ENCODE assay signal across 14 cellular contexts in genomic region chr3:13314877-13315276, GRCh38.
A peak's percentile ranks its signal among the peaks of the same experiment; 100 is the strongest.
DNase-seq lines count a peak whose midpoint lies in the region; ATAC-seq, FAIRE-seq and TF ChIP-seq lines count a peak whose summit lies in the region.
"Had no signal": no experiment of that assay in that cellular context is flagged by ENCODE, and none has a peak within 500 bp of the region (broad histone marks: within the 10 kb centered on the region; RNA-seq: fewer than 3 reads in every experiment).

No MANE protein-coding gene starts in this region.

- FAIRE-seq in bronchial epithelial cell (lab: Jason Lieb, UNC): peak; percentile 55
- FAIRE-seq: A204.1 had no signal

- H3K27ac ChIP-seq in uterus: no peak overlapping the region

- no peaks in the 10 kb centered on the region for H3K4me1 ChIP-seq in uterus
- H3K4me1 ChIP-seq: BE2C had no signal

- peaks cover 12 to 21% of the 10 kb centered on the region in 2 donors for H3K36me3 Mint-ChIP-seq in activated naive CD4-positive, alpha-beta T cell treated with anti-CD3 and anti-CD28 coated beads, Interleukin-2, amount 50 U/mL, for 72 hours
- peaks cover 89% of the 10 kb centered on the region for H3K36me3 Mint-ChIP-seq in stimulated activated effector memory CD8-positive, alpha-beta T cell treated with anti-CD3 and anti-CD28 coated beads, Interleukin-12 subunit alpha, Interleukin-12 subunit beta, amount 100 ng/mL, for 72 hours

- H3K36me3 ChIP-seq in bronchial epithelial cell (ENCODE audit: control insufficient read depth, insufficient read depth, low read length) (no peaks in the 10 kb centered on the region), uterus (no peaks in the 10 kb centered on the region)

- TF ChIP-seq CTCF in bronchial epithelial cell (IDR thresholded peaks at IDR 0.05; ENCODE audit: insufficient read depth, low read length, severe bottlenecking): no peak
- no peak for TF ChIP-seq CTCF in uterus (IDR thresholded peaks at IDR 0.05)

- no peak for ATAC-seq in activated naive CD4-positive, alpha-beta T cell treated with anti-CD3 and anti-CD28 coated beads, Interleukin-2, amount 50 U/mL, for 72 hours
- ATAC-seq in stimulated activated effector memory CD8-positive, alpha-beta T cell treated with anti-CD3 and anti-CD28 coated beads, Interleukin-12 subunit alpha, Interleukin-12 subunit beta, amount 100 ng/mL, for 72 hours: no peak
- ATAC-seq in GM18873 (IDR thresholded peaks at IDR 0.05; ENCODE audit: low FRiP score, unreplicated experiment) (no peak), HG02970 (IDR thresholded peaks at IDR 0.05; ENCODE audit: low FRiP score, unreplicated experiment) (no peak)

- no peak for DNase-seq in activated naive CD4-positive, alpha-beta T cell treated with anti-CD3 and anti-CD28 coated beads, Interleukin-2, amount 50 U/mL, for 72 hours (ENCODE audit: low spot score in 2 of 2)
- no peak for DNase-seq in activated naive CD4-positive, alpha-beta T cell (lab: John Stamatoyannopoulos, UW)
- DNase-seq in bronchial epithelial cell (ENCODE audit: low read depth) (no peak), uterus (no peak)
- no peak for DNase-seq in stimulated activated effector memory CD8-positive, alpha-beta T cell treated with anti-CD3 and anti-CD28 coated beads, Interleukin-12 subunit alpha, Interleukin-12 subunit beta, amount 100 ng/mL, for 72 hours (ENCODE audit: low spot score in 2 of 2)
- DNase-seq: BE2C, DMS53, HCEC 1CT, HFFc6 had no signal

- no peak overlapping the region for H3K4me3 Mint-ChIP-seq in stimulated activated effector memory CD8-positive, alpha-beta T cell treated with anti-CD3 and anti-CD28 coated beads, Interleukin-12 subunit alpha, Interleukin-12 subunit beta, amount 100 ng/mL, for 72 hours
- H3K4me3 Mint-ChIP-seq: HFFc6, IgD-negative memory B cell had no signal

- H3K4me3 ChIP-seq in bronchial epithelial cell (ENCODE audit: low read depth, low read length) (no peak overlapping the region), uterus (no peak overlapping the region)

- intact Hi-C loops in uterus (cut with DNase I; ENCODE audit: low total_unique reads): no loop called here

- no peak for TF ChIP-seq RAD21 in Ishikawa (IDR thresholded peaks at IDR 0.05; ENCODE audit: low read depth)

- no peak for TF ChIP-seq POLR2A in uterus (IDR thresholded peaks at IDR 0.05)

- no peak for TF ChIP-seq EP300 in Ishikawa (IDR thresholded peaks at IDR 0.05; ENCODE audit: borderline replicate concordance)

- peak overlapping the region; percentile 70 to 90 for H3K27ac Mint-ChIP-seq in activated naive CD4-positive, alpha-beta T cell treated with anti-CD3 and anti-CD28 coated beads, Interleukin-2, amount 50 U/mL, for 72 hours
- H3K27ac Mint-ChIP-seq in stimulated activated effector memory CD8-positive, alpha-beta T cell treated with anti-CD3 and anti-CD28 coated beads, Interleukin-12 subunit alpha, Interleukin-12 subunit beta, amount 100 ng/mL, for 72 hours: peak overlapping the region; percentile 56
- H3K27ac Mint-ChIP-seq: HFFc6 had no signal

- no peaks in the 10 kb centered on the region for H3K27me3 ChIP-seq in bronchial epithelial cell (ENCODE audit: control insufficient read depth, insufficient read depth, low read length)
- no peaks in the 10 kb centered on the region for H3K27me3 ChIP-seq in uterus
- H3K27me3 ChIP-seq: BE2C had no signal

- no peaks in the 10 kb centered on the region for H3K9me3 ChIP-seq in uterus
- H3K9me3 ChIP-seq: BE2C had no signal

- H3K4me1 Mint-ChIP-seq in stimulated activated effector memory CD8-positive, alpha-beta T cell treated with anti-CD3 and anti-CD28 coated beads, Interleukin-12 subunit alpha, Interleukin-12 subunit beta, amount 100 ng/mL, for 72 hours: peaks cover 4% of the 10 kb centered on the region

- no peaks in the 10 kb centered on the region for H3K9me3 Mint-ChIP-seq in activated naive CD4-positive, alpha-beta T cell treated with anti-CD3 and anti-CD28 coated beads, Interleukin-2, amount 50 U/mL, for 72 hours
- H3K9me3 Mint-ChIP-seq in stimulated activated effector memory CD8-positive, alpha-beta T cell treated with anti-CD3 and anti-CD28 coated beads, Interleukin-12 subunit alpha, Interleukin-12 subunit beta, amount 100 ng/mL, for 72 hours: no peaks in the 10 kb centered on the region
- H3K9me3 Mint-ChIP-seq: HFFc6, IgD-negative memory B cell had no signal

TF ChIP-seq in Ishikawa, 13 proteins besides CTCF, POLR2A, EP300 and RAD21:
- TF ChIP-seq, protein P1, sequence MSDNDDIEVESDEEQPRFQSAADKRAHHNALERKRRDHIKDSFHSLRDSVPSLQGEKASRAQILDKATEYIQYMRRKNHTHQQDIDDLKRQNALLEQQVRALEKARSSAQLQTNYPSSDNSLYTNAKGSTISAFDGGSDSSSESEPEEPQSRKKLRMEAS (IDR thresholded peaks at IDR 0.05): no peak
- 0 out of 2 replicates have a peak, but pooled peaks have one; percentile 20 for TF ChIP-seq USF1 (IDR thresholded peaks at IDR 0.05)
